In genomic region chr1:48216276-48216675, GRCh38 we compare ENCODE assay signal across 22 cellular contexts. TPM values are rescaled to one million over a fixed set of nuclear protein-coding genes. Genes with fewer than 3 reads are reported as not detected.
DNase-seq lines count a peak whose midpoint lies in the region; ATAC-seq and TF ChIP-seq lines count a peak whose summit lies in the region.
"Had no signal": no experiment of that assay in that cellular context is flagged by ENCODE, and none has a peak within 500 bp of the region (broad histone marks: within the 10 kb centered on the region; RNA-seq: fewer than 3 reads in every experiment).

No MANE protein-coding gene starts in this region.

- no peak for TF ChIP-seq EP300 in suprapubic skin (IDR thresholded peaks at IDR 0.05)

- peaks cover 32% of the 10 kb centered on the region for H3K4me1 ChIP-seq in suprapubic skin
- H3K4me1 ChIP-seq: A549; BLaER1 treated with 17β-estradiol and CSF1 and Interleukin-3, amounts not matched to agents 10 nM and 100 nM had no signal

- ATAC-seq in GM21515 (IDR thresholded peaks at IDR 0.05; ENCODE audit: unreplicated experiment): no peak
- ATAC-seq: SK-N-SH treated with all-trans-retinoic acid at 6 μM for 48 hours had no signal

- H3K36me3 ChIP-seq in suprapubic skin: no peaks in the 10 kb centered on the region
- H3K36me3 ChIP-seq: BLaER1 treated with 17β-estradiol and CSF1 and Interleukin-3, amounts not matched to agents 10 nM and 100 nM had no signal

- DNase-seq in NCI-H82 (lab: John Stamatoyannopoulos, UW): peak; percentile 54
- peak; percentile 21 for DNase-seq in amniotic epithelial cell (ENCODE audit: low read depth)
- peak; percentile 18 for DNase-seq in islet precursor cell
- no peak for DNase-seq in suprapubic skin (ENCODE audit: low spot score in 2 of 2)
- DNase-seq in KG1 (lab: John Stamatoyannopoulos, UW): no peak
- no peak for DNase-seq in T-helper 1 cell
- no peak for DNase-seq in stimulated activated CD4-positive, alpha-beta T cell treated with anti-CD3 and anti-CD28 coated beads, Interleukin-1b, Interleukin-23, amount 100 ng/mL, for 48 hours
- DNase-seq: CD4-positive, alpha-beta T cell; COR-L47; NCI-H1048; NCI-H1417 treated with DMSO at 0.1 percent for 48 hours; NCI-H1694 treated with DMSO at 0.1 percent for 48 hours; NCI-H2081 treated with DMSO at 0.1 percent for 48 hours; NCI-H2171; NCI-H226; NCI-H510A had no signal

- no peak overlapping the region for H3K4me3 ChIP-seq in suprapubic skin
- H3K4me3 ChIP-seq: A549; BLaER1 treated with 17β-estradiol and CSF1 and Interleukin-3, amounts not matched to agents 10 nM and 100 nM had no signal

- TF ChIP-seq POLR2A in suprapubic skin (IDR thresholded peaks at IDR 0.05): no peak

- H3K27me3 ChIP-seq in suprapubic skin: no peaks in the 10 kb centered on the region
- H3K27me3 ChIP-seq: BLaER1 treated with 17β-estradiol and CSF1 and Interleukin-3, amounts not matched to agents 10 nM and 100 nM had no signal

- peak overlapping the region; percentile 76 for H3K27ac ChIP-seq in suprapubic skin
- H3K27ac ChIP-seq: A549; BLaER1 treated with 17β-estradiol and CSF1 and Interleukin-3, amounts not matched to agents 10 nM and 100 nM had no signal

- no peak for TF ChIP-seq CTCF in suprapubic skin (IDR thresholded peaks at IDR 0.05)

- no peaks in the 10 kb centered on the region for H3K9me3 ChIP-seq in suprapubic skin
- H3K9me3 ChIP-seq: A549; BLaER1 treated with 17β-estradiol and CSF1 and Interleukin-3, amounts not matched to agents 10 nM and 100 nM had no signal

- 91% methylated on average over 1 of the region's 1 CpG for WGBS in suprapubic skin

RNA-seq across cellular contexts. Expression of gene SLC5A9, which starts 6.2 kb away (rescaled TPM):
- total RNA-seq in suprapubic skin: 1 to 10 TPM; 2.9 to 4.7 (median 3.3) TPM
- total RNA-seq: CD4-positive, alpha-beta T cell; Daoy; G401 had no signal

Comparison
In these comparisons a context has a peak if more than half of its experiments do, and no peak if none do; other contexts are left out.
1. DNase-seq: peak in NCI-H82 (single experiment), amniotic epithelial cell (single experiment) and islet precursor cell (single experiment); none in suprapubic skin (0 of 2), KG1 (single experiment), T-helper 1 cell (0 of 5) and stimulated activated CD4-positive, alpha-beta T cell treated with anti-CD3 and anti-CD28 coated beads, Interleukin-1b, Interleukin-23, amount 100 ng/mL, for 48 hours (single experiment).